8 cellular contexts compared by ENCODE assay signal in genomic region chr3:71064288-71064975, GRCh38.
DNase-seq lines count a peak whose midpoint lies in the region; ATAC-seq and TF ChIP-seq lines count a peak whose summit lies in the region.

No MANE protein-coding gene starts in this region.

- peak overlapping the region; percentile 64 for H3K4me3 ChIP-seq in HUES64 (ENCODE audit: low read length)

- no peaks in the 10 kb centered on the region for H3K9me3 Mint-ChIP-seq in HFFc6

- in situ Hi-C loops in ACHN (cut with HindIII; ENCODE audit: low pct_ligation_motif_present, low pct_unique_long_range_greater_than_20kb, low sequenced_read_pairs) = no loop called here

- H3K36me3 ChIP-seq in HUES64 (ENCODE audit: insufficient read depth, low read length) = no peaks in the 10 kb centered on the region

- no peak overlapping the region for H3K27ac Mint-ChIP-seq in HFFc6

- H3K9me3 ChIP-seq in HUES64 (ENCODE audit: insufficient read depth, low read depth, low read length) = no peaks in the 10 kb centered on the region

- TF ChIP-seq CTCF in VCaP (conservative IDR thresholded peaks at IDR 0.05) = no peak; the same call in 1 of the 2 replicates
- no peak for TF ChIP-seq CTCF in HFFc6 (IDR thresholded peaks at IDR 0.05)

- H3K4me3 Mint-ChIP-seq in HFFc6 = no peak overlapping the region

- peaks cover 21% of the 10 kb centered on the region for H3K4me1 Mint-ChIP-seq in HFFc6 (ENCODE audit: low read depth)

- H3K27ac ChIP-seq in HUES64 (ENCODE audit: low read depth, low read length) (no peak overlapping the region), VCaP (peak overlapping the region; percentile 98), caudate nucleus (ENCODE audit: low read depth, low read length) (peak overlapping the region; percentile 86)

- no peaks in the 10 kb centered on the region; the same call in 1 of the 2 replicates for H3K27me3 Mint-ChIP-seq in HFFc6 (ENCODE audit: insufficient read depth)

- under 1% methylated on average over 50 of the region's 51 CpGs for WGBS in HUES64

- peaks cover 78% of the 10 kb centered on the region for H3K4me1 ChIP-seq in HUES64 (ENCODE audit: insufficient read depth, low read length)

- peak; percentile 49 for DNase-seq in ACHN
- peak in 21 of 61 donors; percentile 41 to 76 (median 63) for DNase-seq in caudate nucleus (lab: John Stamatoyannopoulos, UW)
- peak; percentile 19 for DNase-seq in kidney glomerular epithelial cell (lab: John Stamatoyannopoulos, UW)
- DNase-seq in stimulated activated CD4-positive, alpha-beta T cell treated with anti-CD3 and anti-CD28 coated beads, Interleukin-15, amount 100 ng/mL, for 24 hours = peak; percentile 49
- no peak for DNase-seq in HFFc6

- peaks cover 19% of the 10 kb centered on the region for H3K36me3 Mint-ChIP-seq in HFFc6 (ENCODE audit: low read depth)

- H3K27me3 ChIP-seq in HUES64 (ENCODE audit: insufficient read depth, low read length) = peaks cover 18% of the 10 kb centered on the region

- peak; percentile 56 for ATAC-seq in GM18909 (IDR thresholded peaks at IDR 0.05; ENCODE audit: poor library complexity, unreplicated experiment)

- peak overlapping the region; percentile 40; the same call in 1 of the 2 replicates for H3K9ac ChIP-seq in HUES64 (ENCODE audit: low read depth, low read length)
